In genomic region chr10:109037978-109038377, GRCh38 we compare ENCODE assay signal across 28 cellular contexts.
"Had no signal": no experiment of that assay in that cellular context is flagged by ENCODE, and none has a peak within 500 bp of the region (broad histone marks: within the 10 kb centered on the region; RNA-seq: fewer than 3 reads in every experiment).

No MANE protein-coding gene starts in this region.

- FAIRE-seq: islet of Langerhans, kidney had no signal

- H3K4me3 ChIP-seq: left lung, lower lobe of right lung, ovary, skin epidermis, stomach, testis, thyroid gland, transverse colon, upper lobe of left lung had no signal

- H3K9me3 ChIP-seq: lower lobe of right lung, ovary, testis, thyroid gland, transverse colon had no signal

- H3K36me3 Mint-ChIP-seq: immature natural killer cell; mesothelial cell of epicardium; naive B cell; natural killer cell; stimulated activated naive B cell treated with anti-CD40 and anti-IgM and Interleukin-4, amounts not matched to agents 10 μg/mL and 1 μg/mL and 100 μg/mL, for 72 hours had no signal

- H3K27ac Mint-ChIP-seq: immature natural killer cell; mesothelial cell of epicardium; naive B cell; natural killer cell; nephron progenitor cell; progenitor cell of endocrine pancreas; stimulated activated naive B cell treated with anti-CD40 and anti-IgM and Interleukin-4, amounts not matched to agents 10 μg/mL and 1 μg/mL and 100 μg/mL, for 72 hours had no signal

- DNase-seq: hippocampal formation; immature natural killer cell; kidney; left colon; left lung; lower lobe of right lung; mammary epithelial cell; mesenchymal stem cell; naive B cell; natural killer cell; nephron progenitor cell; ovary; right cardiac atrium; stimulated activated CD4-positive, alpha-beta T cell treated with anti-CD3 and anti-CD28 coated beads, Interleukin-12 subunit alpha, Interleukin-12 subunit beta, amount 100 ng/mL, for 4 hours; stimulated activated CD4-positive, alpha-beta T cell treated with anti-CD3 and anti-CD28 coated beads, Interleukin-15, amount 100 ng/mL, for 24 hours; stimulated activated CD4-positive, alpha-beta T cell treated with anti-CD3 and anti-CD28 coated beads, Interleukin-2, amount 100 ng/mL, for 24 hours; stimulated activated CD4-positive, alpha-beta T cell treated with anti-CD3 and anti-CD28 coated beads, Interleukin-4, amount 100 ng/mL, for 1 hour; stimulated activated naive B cell treated with anti-CD40 and anti-IgM and Interleukin-4, amounts not matched to agents 10 μg/mL and 1 μg/mL and 100 μg/mL, for 72 hours; stimulated activated naive CD8-positive, alpha-beta T cell treated with anti-CD3 and anti-CD28 coated beads, Interleukin-15, Interleukin-2, amounts not matched to agents 100 U/mL and 50 U/mL, for 24 hours; stomach; testis; thyroid gland; transverse colon; upper lobe of left lung had no signal

- H3K4me3 Mint-ChIP-seq: immature natural killer cell; mesothelial cell of epicardium; naive B cell; natural killer cell; nephron progenitor cell; stimulated activated naive B cell treated with anti-CD40 and anti-IgM and Interleukin-4, amounts not matched to agents 10 μg/mL and 1 μg/mL and 100 μg/mL, for 72 hours had no signal

- H3K4me1 Mint-ChIP-seq: immature natural killer cell; mesothelial cell of epicardium; naive B cell; natural killer cell; nephron progenitor cell; stimulated activated naive B cell treated with anti-CD40 and anti-IgM and Interleukin-4, amounts not matched to agents 10 μg/mL and 1 μg/mL and 100 μg/mL, for 72 hours had no signal

- H3K4me1 ChIP-seq: left lung, lower lobe of right lung, stomach, testis, thyroid gland, transverse colon, upper lobe of left lung had no signal

- H3K27me3 ChIP-seq: left lung, ovary, stomach, testis, thyroid gland, transverse colon, upper lobe of left lung had no signal

- H3K36me3 ChIP-seq: left lung, lower lobe of right lung, ovary, stomach, thyroid gland, transverse colon, upper lobe of left lung had no signal

- H3K27me3 Mint-ChIP-seq: naive B cell; progenitor cell of endocrine pancreas; stimulated activated naive B cell treated with anti-CD40 and anti-IgM and Interleukin-4, amounts not matched to agents 10 μg/mL and 1 μg/mL and 100 μg/mL, for 72 hours had no signal

- H3K27ac ChIP-seq: left lung, lower lobe of right lung, ovary, skin epidermis, stomach, testis, thyroid gland, transverse colon, upper lobe of left lung had no signal
